Comparison of ENCODE assay signal across 1 cellular context in genomic region chrX:132218100-132218807, GRCh38.
TF ChIP-seq lines count a peak whose summit lies in the region.

No MANE protein-coding gene starts in this region.

TF ChIP-seq in HepG2, 621 proteins besides CTCF, POLR2A, EP300 and RAD21 (continued from another document and continues in another):
- no peak for TF ChIP-seq ZNF280D (CRISPR knock-in tag; IDR thresholded peaks at IDR 0.05)
- no peak for TF ChIP-seq PCBP2 (optimal IDR thresholded peaks at IDR 0.05; ENCODE audit: low read depth, low read length, poor library complexity, severe bottlenecking)
- peak; percentile 51 for TF ChIP-seq POLR2G (IDR thresholded peaks at IDR 0.05; ENCODE audit: low read depth, low read length)
- TF ChIP-seq KDM2A (CRISPR knock-in tag; IDR thresholded peaks at IDR 0.05; ENCODE audit: borderline replicate concordance, low read depth), result peak; percentile 72; the same call in 1 of the 2 replicates
- no peak for TF ChIP-seq ARNT2 (CRISPR knock-in tag; IDR thresholded peaks at IDR 0.05; ENCODE audit: low read depth)
- TF ChIP-seq POLR2AphosphoS5 (IDR thresholded peaks at IDR 0.05; ENCODE audit: low read depth, low read length), result 0 out of 2 replicates have a peak, but pooled peaks have one; percentile 32
- TF ChIP-seq RBFOX2 (IDR thresholded peaks at IDR 0.05; ENCODE audit: low read depth, low read length), result peak; percentile 25; the same call in 1 of the 2 replicates
- TF ChIP-seq NFKBIZ (CRISPR knock-in tag; IDR thresholded peaks at IDR 0.05), result 0 out of 2 replicates have a peak, but pooled peaks have one; percentile 39
- TF ChIP-seq NR1H2 (CRISPR knock-in tag; IDR thresholded peaks at IDR 0.05; ENCODE audit: borderline replicate concordance, low read depth), result no peak
- no peak for TF ChIP-seq ZNF513 (CRISPR knock-in tag; conservative IDR thresholded peaks at IDR 0.05)
- TF ChIP-seq ATF2 (CRISPR knock-in tag; IDR thresholded peaks at IDR 0.05), result no peak
- TF ChIP-seq NR2C2 (CRISPR knock-in tag; IDR thresholded peaks at IDR 0.05; ENCODE audit: borderline replicate concordance), result peak; percentile 94
- TF ChIP-seq MXD1 (CRISPR knock-in tag; IDR thresholded peaks at IDR 0.05), result no peak
- peak; percentile 19 to 45; a peak in 2 of 4 replicates for TF ChIP-seq HMGXB4 (CRISPR knock-in tag; IDR thresholded peaks at IDR 0.05; ENCODE audit: borderline replicate concordance in 1 of 2, low read depth in 1 of 2)
- TF ChIP-seq HOXA3 (CRISPR knock-in tag; IDR thresholded peaks at IDR 0.05), result 0 out of 2 replicates have a peak, but pooled peaks have one; percentile 17
- TF ChIP-seq REPIN1 (CRISPR knock-in tag; IDR thresholded peaks at IDR 0.05; ENCODE audit: borderline replicate concordance, low read depth), result peak; percentile 41; the same call in 1 of the 2 replicates
- TF ChIP-seq PAXIP1 (CRISPR knock-in tag; conservative IDR thresholded peaks at IDR 0.05), result no peak
- TF ChIP-seq ARID4A (CRISPR knock-in tag; IDR thresholded peaks at IDR 0.05; ENCODE audit: borderline replicate concordance), result peak; percentile 42; the same call in 1 of the 2 replicates
- peak; percentile 51; the same call in 1 of the 2 replicates for TF ChIP-seq KAT8 (CRISPR knock-in tag; IDR thresholded peaks at IDR 0.05)
- TF ChIP-seq DMAP1 (CRISPR knock-in tag; IDR thresholded peaks at IDR 0.05), result peak; percentile 20; the same call in 1 of the 2 replicates
- TF ChIP-seq TSC22D2 (CRISPR knock-in tag; IDR thresholded peaks at IDR 0.05; ENCODE audit: borderline replicate concordance), result no peak
- no peak for TF ChIP-seq ZNF253 (CRISPR knock-in tag; IDR thresholded peaks at IDR 0.05; ENCODE audit: borderline replicate concordance)
- no peak for TF ChIP-seq ONECUT2 (CRISPR knock-in tag; IDR thresholded peaks at IDR 0.05)
- 0 out of 2 replicates have a peak, but pooled peaks have one; percentile 28 for TF ChIP-seq ZNF792 (CRISPR knock-in tag; IDR thresholded peaks at IDR 0.05)
- TF ChIP-seq ZNF883 (CRISPR knock-in tag; IDR thresholded peaks at IDR 0.05; ENCODE audit: not compliant biosample characterization), result no peak
- TF ChIP-seq MAFG (CRISPR knock-in tag; IDR thresholded peaks at IDR 0.05), result no peak
- peak; percentile 50; the same call in 1 of the 3 replicates for TF ChIP-seq MXI1 (IDR thresholded peaks at IDR 0.05; ENCODE audit: borderline replicate concordance, low read depth, low read length)
- TF ChIP-seq RXRA (CRISPR knock-in tag; IDR thresholded peaks at IDR 0.05), result no peak
- peak; percentile 26 for TF ChIP-seq AGO2 (optimal IDR thresholded peaks at IDR 0.05; ENCODE audit: low read depth, low read length)
- TF ChIP-seq GABPB1 (CRISPR knock-in tag; IDR thresholded peaks at IDR 0.05), result peak; percentile 92
- TF ChIP-seq ZNF503 (CRISPR knock-in tag; IDR thresholded peaks at IDR 0.05), result no peak
- TF ChIP-seq PRPF4 (IDR thresholded peaks at IDR 0.05; ENCODE audit: low read depth, low read length, poor library complexity, severe bottlenecking), result peak; percentile 42
- peak; percentile 56 for TF ChIP-seq CHD2 (IDR thresholded peaks at IDR 0.05; ENCODE audit: low read depth, low read length)
- TF ChIP-seq ZNF639 (CRISPR knock-in tag; conservative IDR thresholded peaks at IDR 0.05), result 0 out of 2 replicates have a peak, but pooled peaks have one; percentile 42
- TF ChIP-seq ZBTB2 (CRISPR knock-in tag; IDR thresholded peaks at IDR 0.05; ENCODE audit: low read depth), result 0 out of 2 replicates have a peak, but pooled peaks have one; percentile 28
- no peak for TF ChIP-seq SUZ12 (IDR thresholded peaks at IDR 0.05; ENCODE audit: low read depth, low read length)
